Comparison of ENCODE assay signal across 13 cellular contexts in the genomic region with DNA sequence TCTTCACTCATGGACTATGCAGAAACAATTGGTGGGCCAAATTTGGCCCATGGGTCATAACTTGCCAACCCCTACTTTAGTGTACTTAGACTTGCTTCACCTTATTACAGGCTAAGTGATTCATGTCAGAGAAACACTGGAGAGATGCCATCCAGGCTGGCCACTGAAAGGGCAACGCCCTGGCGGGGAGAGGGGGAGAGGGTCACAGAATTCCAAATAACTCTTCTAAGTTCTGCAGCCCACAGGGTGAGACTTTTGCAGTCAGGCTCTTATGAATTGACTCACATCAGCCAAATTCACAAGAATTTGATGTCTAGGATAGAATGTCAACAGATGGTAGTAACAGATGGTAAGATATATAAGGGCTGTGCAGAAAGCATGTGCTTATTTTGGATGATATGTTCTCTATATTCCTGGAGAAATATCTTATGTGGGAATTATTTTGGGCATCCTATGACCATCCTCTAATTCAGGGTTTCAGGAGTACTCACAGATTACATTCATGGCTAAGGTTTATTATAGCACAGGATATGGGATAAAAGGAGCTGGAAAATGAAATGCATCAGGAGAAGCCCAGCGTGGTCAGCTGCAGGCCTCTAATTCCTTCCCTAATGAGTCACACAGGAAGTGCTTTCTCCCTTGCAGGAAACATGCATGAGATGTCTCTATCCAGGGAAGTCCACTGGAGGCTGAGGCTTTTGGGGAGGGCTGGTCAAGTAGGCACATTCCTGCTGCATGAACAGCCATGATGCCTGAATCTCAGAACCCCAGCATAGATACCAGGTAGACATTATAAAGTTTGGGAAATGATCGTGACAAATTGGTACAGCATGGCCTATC. TPM values are rescaled to one million over a fixed set of nuclear protein-coding genes. Genes with fewer than 3 reads are reported as not detected.
DNase-seq lines count a peak whose midpoint lies in the region; ATAC-seq and TF ChIP-seq lines count a peak whose summit lies in the region.
"Had no signal": no experiment of that assay in that cellular context is flagged by ENCODE, and none has a peak within 500 bp of the region (broad histone marks: within the 10 kb centered on the region; RNA-seq: fewer than 3 reads in every experiment).

No MANE protein-coding gene starts in this region.

- H3K9me3 ChIP-seq in fibroblast of lung (ENCODE audit: control insufficient read depth, insufficient read depth, low read depth, low read length) (no peaks in the 10 kb centered on the region), psoas muscle (peaks cover 4% of the 10 kb centered on the region)
- H3K9me3 ChIP-seq: lower lobe of right lung had no signal

- no peak overlapping the region for H3K9ac ChIP-seq in fibroblast of lung (ENCODE audit: insufficient read depth, low read length)

- WGBS in psoas muscle, 3 donors, result 70 to 73% (median 71%) methylated on average over 4 of the region's 4 CpGs

- H3K27me3 ChIP-seq in fibroblast of lung (ENCODE audit: control insufficient read depth, insufficient read depth, low read length) (no peaks in the 10 kb centered on the region), psoas muscle (ENCODE audit: insufficient read depth in 3 of 3, low read length in 2 of 3) (no peaks in the 10 kb centered on the region)

- H3K36me3 ChIP-seq in fibroblast of lung (ENCODE audit: control insufficient read depth, insufficient read depth, low read length), result no peaks in the 10 kb centered on the region
- no peaks in the 10 kb centered on the region for H3K36me3 ChIP-seq in psoas muscle (ENCODE audit: insufficient read depth in 1 of 2, low read depth in 1 of 2)
- H3K36me3 ChIP-seq: lower lobe of right lung had no signal

- H3K79me2 ChIP-seq in fibroblast of lung (ENCODE audit: control insufficient read depth, insufficient read depth, low read length), result no peaks in the 10 kb centered on the region

- no peak overlapping the region for H3K4me2 ChIP-seq in fibroblast of lung (ENCODE audit: extremely low read depth, insufficient read depth, low read length)

- ATAC-seq in psoas muscle, result peak; percentile 34 to 80 (median 64)
- no peak for ATAC-seq in GM18498 (IDR thresholded peaks at IDR 0.05; ENCODE audit: unreplicated experiment)
- ATAC-seq in left ventricle myocardium superior, result no peak
- ATAC-seq in GM18517 (IDR thresholded peaks at IDR 0.05; ENCODE audit: unreplicated experiment), result no peak
- ATAC-seq: lower lobe of right lung had no signal

- no peak for TF ChIP-seq CTCF in fibroblast of lung (conservative IDR thresholded peaks at IDR 0.05 in 1 of 2, IDR thresholded peaks at IDR 0.05 in 1 of 2; ENCODE audit: low read depth in 1 of 2, low read length in 2 of 2)
- TF ChIP-seq CTCF in psoas muscle (IDR thresholded peaks at IDR 0.05), result no peak

- no peak overlapping the region for H2AFZ ChIP-seq in fibroblast of lung (ENCODE audit: low read length)

- no peak overlapping the region for H3K4me3 ChIP-seq in fibroblast of lung (replicated peaks in 1 of 4; ENCODE audit: control extremely low read depth in 1 of 4, insufficient read depth in 1 of 4, low read depth in 3 of 4, low read length in 4 of 4)
- no peak overlapping the region for H3K4me3 ChIP-seq in psoas muscle
- H3K4me3 ChIP-seq: lower lobe of right lung, skin epidermis had no signal

- intact Hi-C loops in psoas muscle (cut with DNase I) (loop anchor here in 1 of 2 donors (10.0 kb wide), 2 partner anchors 85 to 185 kb away; no protein-coding TSS in a partner anchor), left ventricle myocardium superior (cut with micrococcal nuclease) (loop anchor here (10.0 kb wide), 1 partner anchor 85 kb away; no protein-coding TSS in a partner anchor)

- H3K27ac ChIP-seq in fibroblast of lung (ENCODE audit: insufficient read depth, low read length), result no peak overlapping the region
- H3K27ac ChIP-seq in psoas muscle, result no peak overlapping the region
- H3K27ac ChIP-seq: lower lobe of right lung, skin epidermis had no signal

- H3K4me1 ChIP-seq in fibroblast of lung (ENCODE audit: control insufficient read depth, extremely low read depth, insufficient read depth, low read length) (no peaks in the 10 kb centered on the region), psoas muscle (peaks cover 12% of the 10 kb centered on the region)
- H3K4me1 ChIP-seq: lower lobe of right lung had no signal

- DNase-seq in GM04503 (ENCODE audit: low read depth) (peak; percentile 46), RKO (ENCODE audit: low spot score) (peak; percentile 49), fibroblast of lung (ENCODE audit: low read depth in 2 of 2) (peak; percentile 42 to 88), psoas muscle (no peak), left ventricle myocardium superior (no peak)
- no peak for DNase-seq in activated T-cell treated with anti-CD3 and anti-CD28 coated beads, Interleukin-2, amount 50 U/mL, for 1 hour
- DNase-seq: activated CD4-positive, CD25-positive, alpha-beta regulatory T cell; activated naive CD4-positive, alpha-beta T cell; lower lobe of right lung; NCI-H1092 had no signal

- H4K20me1 ChIP-seq in fibroblast of lung (ENCODE audit: control insufficient read depth, extremely low read depth, insufficient read depth, low read length), result no peaks in the 10 kb centered on the region

RNA-seq across cellular contexts. Expression of a gene that starts 58.7 kb away (rescaled TPM):
- 41.3 and 61.4 TPM in 2 replicates for total RNA-seq in fibroblast of lung
- 24.3 and 30.2 TPM in 2 replicates for polyA plus RNA-seq in fibroblast of lung
- 24.7 and 25.7 TPM in 2 replicates for polyA plus RNA-seq in fibroblast of lung (2012)
- 24.6 and 37.2 TPM in 2 replicates for polyA minus RNA-seq in fibroblast of lung (ENCODE audit: low replicate concordance)
- 10 to 100 TPM; 18.9 to 33.4 (median 25.1) TPM for total RNA-seq in psoas muscle
- polyA plus RNA-seq in psoas muscle, result 1 to 10 TPM; 4.4 to 9.6 (median 5.5) TPM
- total RNA-seq in left ventricle myocardium superior, result 64.0 TPM

Comparison
In these comparisons a context has a peak if more than half of its experiments do, and no peak if none do; other contexts are left out.
1. DNase-seq: peak in GM04503 (single experiment), RKO (single experiment) and fibroblast of lung (2 of 2); none in psoas muscle (0 of 2), activated T-cell treated with anti-CD3 and anti-CD28 coated beads, Interleukin-2, amount 50 U/mL, for 1 hour (single experiment) and left ventricle myocardium superior (single experiment).
2. ATAC-seq: peak in psoas muscle (4 of 4); none in GM18498 (single experiment), left ventricle myocardium superior (single experiment) and GM18517 (single experiment).